Comparison of ENCODE assay signal across 1 cellular context in the genomic region with DNA sequence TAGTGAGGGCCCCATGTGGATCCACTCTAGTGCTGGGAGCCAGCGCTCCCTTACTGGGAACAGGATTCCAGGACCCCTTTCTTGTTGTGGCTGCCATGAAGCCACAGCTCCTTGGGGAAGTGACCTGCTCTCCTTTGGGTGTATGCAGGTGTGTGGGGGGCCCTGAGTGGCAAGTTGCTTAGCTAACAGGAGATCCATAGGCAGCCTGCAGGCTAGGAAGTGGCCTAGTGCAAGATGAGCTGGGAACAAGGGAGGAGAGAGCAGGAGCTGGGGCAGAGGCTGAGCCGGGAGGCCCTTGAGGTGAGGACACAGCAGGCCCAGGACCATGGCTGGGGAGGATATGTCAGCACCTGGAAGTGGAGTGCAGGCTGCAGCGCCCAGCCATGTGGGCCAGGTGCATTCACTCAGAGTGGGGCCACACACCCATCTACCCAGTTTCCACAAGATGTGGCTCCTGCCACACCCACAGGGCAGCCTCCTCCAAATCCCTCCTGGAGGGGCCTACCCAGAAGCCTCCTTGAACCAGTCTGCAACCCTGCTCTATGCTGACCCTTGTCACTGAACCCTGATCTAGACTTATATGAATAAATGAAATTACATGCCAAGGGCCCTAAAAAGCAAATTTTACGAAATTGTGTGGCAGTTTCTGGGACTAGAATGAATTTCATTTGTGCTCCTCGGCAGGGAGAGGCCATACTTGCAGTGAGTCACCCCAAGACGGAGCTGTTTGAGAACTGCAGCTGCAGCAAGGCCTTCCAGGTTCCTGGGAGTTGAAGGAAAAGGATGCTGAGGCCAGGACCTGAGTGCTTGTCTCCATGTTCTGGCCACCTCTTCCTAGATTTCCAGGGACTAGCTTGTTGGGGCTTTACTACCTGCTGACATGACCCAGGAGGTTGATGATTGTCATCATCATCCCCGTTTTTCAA.
TF ChIP-seq lines count a peak whose summit lies in the region.

No MANE protein-coding gene starts in this region.

TF ChIP-seq in GM12878, 131 proteins besides CTCF, POLR2A, EP300 and RAD21:
- TF ChIP-seq MTA3 (IDR thresholded peaks at IDR 0.05; ENCODE audit: borderline replicate concordance, low read length) = 0 out of 2 replicates have a peak, but pooled peaks have one; percentile 22
- TF ChIP-seq RAD51 (IDR thresholded peaks at IDR 0.05) = no peak
- no peak for TF ChIP-seq SIN3A (IDR thresholded peaks at IDR 0.05; ENCODE audit: low read depth, low read length)
- TF ChIP-seq PML (IDR thresholded peaks at IDR 0.05; ENCODE audit: low read length) = 0 out of 2 replicates have a peak, but pooled peaks have one; percentile 21
- no peak for TF ChIP-seq TBL1XR1 (IDR thresholded peaks at IDR 0.05; ENCODE audit: low read depth, low read length)
- TF ChIP-seq RELA (IDR thresholded peaks at IDR 0.05; ENCODE audit: borderline replicate concordance, partially characterized antibody) = no peak
- peak; percentile 44 for TF ChIP-seq POLR2AphosphoS5 (IDR thresholded peaks at IDR 0.05; ENCODE audit: low read length)
- TF ChIP-seq CHD4 (IDR thresholded peaks at IDR 0.05) = no peak
- TF ChIP-seq, protein P1, sequence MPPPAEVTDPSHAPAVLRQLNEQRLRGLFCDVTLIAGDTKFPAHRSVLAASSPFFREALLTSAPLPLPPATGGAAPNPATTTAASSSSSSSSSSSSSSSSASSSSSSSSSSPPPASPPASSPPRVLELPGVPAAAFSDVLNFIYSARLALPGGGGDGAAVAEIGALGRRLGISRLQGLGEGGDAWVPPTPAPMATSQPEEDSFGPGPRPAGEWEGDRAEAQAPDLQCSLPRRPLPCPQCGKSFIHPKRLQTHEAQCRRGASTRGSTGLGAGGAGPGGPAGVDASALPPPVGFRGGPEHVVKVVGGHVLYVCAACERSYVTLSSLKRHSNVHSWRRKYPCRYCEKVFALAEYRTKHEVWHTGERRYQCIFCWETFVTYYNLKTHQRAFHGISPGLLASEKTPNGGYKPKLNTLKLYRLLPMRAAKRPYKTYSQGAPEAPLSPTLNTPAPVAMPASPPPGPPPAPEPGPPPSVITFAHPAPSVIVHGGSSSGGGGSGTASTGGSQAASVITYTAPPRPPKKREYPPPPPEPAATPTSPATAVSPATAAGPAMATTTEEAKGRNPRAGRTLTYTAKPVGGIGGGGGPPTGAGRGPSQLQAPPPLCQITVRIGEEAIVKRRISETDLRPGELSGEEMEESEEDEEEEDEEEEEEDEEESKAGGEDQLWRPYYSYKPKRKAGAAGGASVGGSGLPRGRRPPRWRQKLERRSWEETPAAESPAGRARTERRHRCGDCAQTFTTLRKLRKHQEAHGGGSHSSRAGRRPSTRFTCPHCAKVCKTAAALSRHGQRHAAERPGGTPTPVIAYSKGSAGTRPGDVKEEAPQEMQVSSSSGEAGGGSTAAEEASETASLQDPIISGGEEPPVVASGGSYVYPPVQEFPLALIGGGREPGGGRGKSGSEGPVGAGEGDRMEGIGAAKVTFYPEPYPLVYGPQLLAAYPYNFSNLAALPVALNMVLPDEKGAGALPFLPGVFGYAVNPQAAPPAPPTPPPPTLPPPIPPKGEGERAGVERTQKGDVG (CRISPR knock-in tag; IDR thresholded peaks at IDR 0.05) = no peak
- no peak for TF ChIP-seq POU2F2 (IDR thresholded peaks at IDR 0.05; ENCODE audit: borderline replicate concordance, low read depth, low read length)
- no peak for TF ChIP-seq USF2 (IDR thresholded peaks at IDR 0.05; ENCODE audit: borderline replicate concordance, low read depth, low read length)
- TF ChIP-seq ZSCAN29 (IDR thresholded peaks at IDR 0.05) = no peak
- TF ChIP-seq, protein P2, sequence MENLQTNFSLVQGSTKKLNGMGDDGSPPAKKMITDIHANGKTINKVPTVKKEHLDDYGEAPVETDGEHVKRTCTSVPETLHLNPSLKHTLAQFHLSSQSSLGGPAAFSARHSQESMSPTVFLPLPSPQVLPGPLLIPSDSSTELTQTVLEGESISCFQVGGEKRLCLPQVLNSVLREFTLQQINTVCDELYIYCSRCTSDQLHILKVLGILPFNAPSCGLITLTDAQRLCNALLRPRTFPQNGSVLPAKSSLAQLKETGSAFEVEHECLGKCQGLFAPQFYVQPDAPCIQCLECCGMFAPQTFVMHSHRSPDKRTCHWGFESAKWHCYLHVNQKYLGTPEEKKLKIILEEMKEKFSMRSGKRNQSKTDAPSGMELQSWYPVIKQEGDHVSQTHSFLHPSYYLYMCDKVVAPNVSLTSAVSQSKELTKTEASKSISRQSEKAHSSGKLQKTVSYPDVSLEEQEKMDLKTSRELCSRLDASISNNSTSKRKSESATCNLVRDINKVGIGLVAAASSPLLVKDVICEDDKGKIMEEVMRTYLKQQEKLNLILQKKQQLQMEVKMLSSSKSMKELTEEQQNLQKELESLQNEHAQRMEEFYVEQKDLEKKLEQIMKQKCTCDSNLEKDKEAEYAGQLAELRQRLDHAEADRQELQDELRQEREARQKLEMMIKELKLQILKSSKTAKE (IDR thresholded peaks at IDR 0.05; ENCODE audit: low read depth, poor library complexity, severe bottlenecking) = no peak
- TF ChIP-seq CHD2 (IDR thresholded peaks at IDR 0.05; ENCODE audit: borderline replicate concordance, low read depth, low read length) = no peak
